In the genomic region with DNA sequence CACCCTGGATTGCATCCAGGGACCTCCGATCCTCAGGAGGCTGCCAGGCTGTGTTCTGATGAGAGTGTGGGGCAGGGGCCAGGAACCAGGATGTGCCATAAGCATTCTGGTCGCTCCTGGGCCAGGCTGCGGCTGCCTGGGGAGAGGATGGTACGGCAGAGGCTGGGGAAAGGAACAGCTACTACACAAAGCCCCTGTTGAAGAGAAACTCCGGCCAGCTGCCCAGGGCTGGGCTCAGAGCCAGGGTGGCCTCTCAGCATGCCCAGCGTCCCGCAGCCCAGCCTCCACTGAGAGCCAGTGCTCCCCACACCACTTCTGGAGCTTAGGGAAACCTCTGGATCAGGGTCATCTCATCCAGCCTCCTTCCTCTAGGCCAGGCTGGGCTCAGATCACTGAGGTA, we compare ENCODE assay signal across 1 cellular context.
A peak's percentile ranks its signal among the peaks of the same experiment; 100 is the strongest.
TF ChIP-seq lines count a peak whose summit lies in the region.

No MANE protein-coding gene starts in this region.

TF ChIP-seq in HepG2, 621 proteins besides CTCF, POLR2A, EP300 and RAD21 (continued from another document):
- peak; percentile 28; the same call in 1 of the 2 replicates for TF ChIP-seq ZNF687 (CRISPR knock-in tag; IDR thresholded peaks at IDR 0.05)
- 0 out of 2 replicates have a peak, but pooled peaks have one; percentile 17 for TF ChIP-seq ZNF891 (CRISPR knock-in tag; IDR thresholded peaks at IDR 0.05)
- peak; percentile 63 for TF ChIP-seq AGO2 (optimal IDR thresholded peaks at IDR 0.05; ENCODE audit: low read depth, low read length)
- no peak for TF ChIP-seq TIGD3 (CRISPR knock-in tag; IDR thresholded peaks at IDR 0.05; ENCODE audit: borderline replicate concordance)
